In genomic region chr6:105855433-105855832, GRCh38 we compare ENCODE assay signal across 9 cellular contexts.
"Had no signal": no experiment of that assay in that cellular context is flagged by ENCODE, and none has a peak within 500 bp of the region (broad histone marks: within the 10 kb centered on the region; RNA-seq: fewer than 3 reads in every experiment).

No MANE protein-coding gene starts in this region.

- H3K27ac ChIP-seq: GM23248, HL-60 had no signal

- H3K36me3 Mint-ChIP-seq: IgD-negative memory B cell had no signal

- H2AFZ ChIP-seq: GM23248 had no signal

- H3K4me3 ChIP-seq: GM23248, HAP-1 had no signal

- H3K27ac Mint-ChIP-seq: HFFc6, IgD-negative memory B cell had no signal

- H3K4me1 ChIP-seq: HAP-1 had no signal

- H3K36me3 ChIP-seq: HAP-1 had no signal

- H3K9me3 Mint-ChIP-seq: HFFc6, IgD-negative memory B cell had no signal

- H3K4me1 Mint-ChIP-seq: IgD-negative memory B cell had no signal

- H3K4me3 Mint-ChIP-seq: HFFc6, IgD-negative memory B cell had no signal

- DNase-seq: GM23248, GOT3, H7, HFFc6 had no signal

- H3K27me3 Mint-ChIP-seq: IgD-negative memory B cell had no signal

- H3K9ac ChIP-seq: GM23248 had no signal

- H3K9me3 ChIP-seq: HAP-1 had no signal

- FAIRE-seq: HepG2 had no signal

- ATAC-seq: HCT116, HepG2 had no signal
